ENCODE assay signal across 2 cellular contexts in the genomic region with DNA sequence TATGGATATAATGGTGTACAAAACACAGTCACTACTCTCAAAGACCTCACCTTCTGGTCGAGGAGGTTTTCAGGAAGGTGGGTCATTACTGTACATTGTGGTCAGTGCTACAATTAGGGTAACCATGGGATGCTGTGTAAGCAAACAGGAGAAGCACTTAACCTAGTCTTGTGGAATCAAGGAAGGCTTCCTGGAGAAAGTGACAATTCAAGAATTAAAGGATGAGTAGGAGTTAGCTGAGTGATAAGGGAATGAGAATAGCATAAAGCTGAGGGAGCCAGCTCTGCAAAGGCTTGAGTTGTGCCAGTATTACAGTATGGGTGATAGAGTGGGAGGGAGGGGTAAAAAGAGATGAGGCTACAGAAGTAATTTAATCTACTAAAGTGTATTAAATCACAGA.
TF ChIP-seq lines count a peak whose summit lies in the region.

No MANE protein-coding gene starts in this region.

TF ChIP-seq in SK-N-SH treated with all-trans-retinoic acid at 6 μM for 48 hours, 23 proteins besides CTCF, POLR2A, EP300 and RAD21:
- TF ChIP-seq, protein P1, sequence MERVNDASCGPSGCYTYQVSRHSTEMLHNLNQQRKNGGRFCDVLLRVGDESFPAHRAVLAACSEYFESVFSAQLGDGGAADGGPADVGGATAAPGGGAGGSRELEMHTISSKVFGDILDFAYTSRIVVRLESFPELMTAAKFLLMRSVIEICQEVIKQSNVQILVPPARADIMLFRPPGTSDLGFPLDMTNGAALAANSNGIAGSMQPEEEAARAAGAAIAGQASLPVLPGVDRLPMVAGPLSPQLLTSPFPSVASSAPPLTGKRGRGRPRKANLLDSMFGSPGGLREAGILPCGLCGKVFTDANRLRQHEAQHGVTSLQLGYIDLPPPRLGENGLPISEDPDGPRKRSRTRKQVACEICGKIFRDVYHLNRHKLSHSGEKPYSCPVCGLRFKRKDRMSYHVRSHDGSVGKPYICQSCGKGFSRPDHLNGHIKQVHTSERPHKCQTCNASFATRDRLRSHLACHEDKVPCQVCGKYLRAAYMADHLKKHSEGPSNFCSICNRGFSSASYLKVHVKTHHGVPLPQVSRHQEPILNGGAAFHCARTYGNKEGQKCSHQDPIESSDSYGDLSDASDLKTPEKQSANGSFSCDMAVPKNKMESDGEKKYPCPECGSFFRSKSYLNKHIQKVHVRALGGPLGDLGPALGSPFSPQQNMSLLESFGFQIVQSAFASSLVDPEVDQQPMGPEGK (CRISPR knock-in tag; IDR thresholded peaks at IDR 0.05; ENCODE audit: borderline replicate concordance): no peak
- TF ChIP-seq, protein P2, sequence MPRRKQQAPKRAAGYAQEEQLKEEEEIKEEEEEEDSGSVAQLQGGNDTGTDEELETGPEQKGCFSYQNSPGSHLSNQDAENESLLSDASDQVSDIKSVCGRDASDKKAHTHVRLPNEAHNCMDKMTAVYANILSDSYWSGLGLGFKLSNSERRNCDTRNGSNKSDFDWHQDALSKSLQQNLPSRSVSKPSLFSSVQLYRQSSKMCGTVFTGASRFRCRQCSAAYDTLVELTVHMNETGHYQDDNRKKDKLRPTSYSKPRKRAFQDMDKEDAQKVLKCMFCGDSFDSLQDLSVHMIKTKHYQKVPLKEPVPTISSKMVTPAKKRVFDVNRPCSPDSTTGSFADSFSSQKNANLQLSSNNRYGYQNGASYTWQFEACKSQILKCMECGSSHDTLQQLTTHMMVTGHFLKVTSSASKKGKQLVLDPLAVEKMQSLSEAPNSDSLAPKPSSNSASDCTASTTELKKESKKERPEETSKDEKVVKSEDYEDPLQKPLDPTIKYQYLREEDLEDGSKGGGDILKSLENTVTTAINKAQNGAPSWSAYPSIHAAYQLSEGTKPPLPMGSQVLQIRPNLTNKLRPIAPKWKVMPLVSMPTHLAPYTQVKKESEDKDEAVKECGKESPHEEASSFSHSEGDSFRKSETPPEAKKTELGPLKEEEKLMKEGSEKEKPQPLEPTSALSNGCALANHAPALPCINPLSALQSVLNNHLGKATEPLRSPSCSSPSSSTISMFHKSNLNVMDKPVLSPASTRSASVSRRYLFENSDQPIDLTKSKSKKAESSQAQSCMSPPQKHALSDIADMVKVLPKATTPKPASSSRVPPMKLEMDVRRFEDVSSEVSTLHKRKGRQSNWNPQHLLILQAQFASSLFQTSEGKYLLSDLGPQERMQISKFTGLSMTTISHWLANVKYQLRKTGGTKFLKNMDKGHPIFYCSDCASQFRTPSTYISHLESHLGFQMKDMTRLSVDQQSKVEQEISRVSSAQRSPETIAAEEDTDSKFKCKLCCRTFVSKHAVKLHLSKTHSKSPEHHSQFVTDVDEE (CRISPR knock-in tag; IDR thresholded peaks at IDR 0.05): no peak
- peak; percentile 95 for TF ChIP-seq ZFP3 (CRISPR knock-in tag; IDR thresholded peaks at IDR 0.05)

TF ChIP-seq in SK-N-SH, 30 proteins besides CTCF, POLR2A, EP300 and RAD21 (continued from another document):
- TF ChIP-seq TCF12 (IDR thresholded peaks at IDR 0.05) (no peak), JUND (IDR thresholded peaks at IDR 0.05) (no peak), TEAD4 (IDR thresholded peaks at IDR 0.05; ENCODE audit: borderline replicate concordance, insufficient read depth) (no peak), MXI1 (IDR thresholded peaks at IDR 0.05; ENCODE audit: low read depth, low read length) (no peak)
- TF ChIP-seq, protein P3, sequence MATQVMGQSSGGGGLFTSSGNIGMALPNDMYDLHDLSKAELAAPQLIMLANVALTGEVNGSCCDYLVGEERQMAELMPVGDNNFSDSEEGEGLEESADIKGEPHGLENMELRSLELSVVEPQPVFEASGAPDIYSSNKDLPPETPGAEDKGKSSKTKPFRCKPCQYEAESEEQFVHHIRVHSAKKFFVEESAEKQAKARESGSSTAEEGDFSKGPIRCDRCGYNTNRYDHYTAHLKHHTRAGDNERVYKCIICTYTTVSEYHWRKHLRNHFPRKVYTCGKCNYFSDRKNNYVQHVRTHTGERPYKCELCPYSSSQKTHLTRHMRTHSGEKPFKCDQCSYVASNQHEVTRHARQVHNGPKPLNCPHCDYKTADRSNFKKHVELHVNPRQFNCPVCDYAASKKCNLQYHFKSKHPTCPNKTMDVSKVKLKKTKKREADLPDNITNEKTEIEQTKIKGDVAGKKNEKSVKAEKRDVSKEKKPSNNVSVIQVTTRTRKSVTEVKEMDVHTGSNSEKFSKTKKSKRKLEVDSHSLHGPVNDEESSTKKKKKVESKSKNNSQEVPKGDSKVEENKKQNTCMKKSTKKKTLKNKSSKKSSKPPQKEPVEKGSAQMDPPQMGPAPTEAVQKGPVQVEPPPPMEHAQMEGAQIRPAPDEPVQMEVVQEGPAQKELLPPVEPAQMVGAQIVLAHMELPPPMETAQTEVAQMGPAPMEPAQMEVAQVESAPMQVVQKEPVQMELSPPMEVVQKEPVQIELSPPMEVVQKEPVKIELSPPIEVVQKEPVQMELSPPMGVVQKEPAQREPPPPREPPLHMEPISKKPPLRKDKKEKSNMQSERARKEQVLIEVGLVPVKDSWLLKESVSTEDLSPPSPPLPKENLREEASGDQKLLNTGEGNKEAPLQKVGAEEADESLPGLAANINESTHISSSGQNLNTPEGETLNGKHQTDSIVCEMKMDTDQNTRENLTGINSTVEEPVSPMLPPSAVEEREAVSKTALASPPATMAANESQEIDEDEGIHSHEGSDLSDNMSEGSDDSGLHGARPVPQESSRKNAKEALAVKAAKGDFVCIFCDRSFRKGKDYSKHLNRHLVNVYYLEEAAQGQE (IDR thresholded peaks at IDR 0.05; ENCODE audit: low read depth, low read length): no peak
